1 cellular context compared by ENCODE assay signal in genomic region chr16:55475919-55476318, GRCh38.
TF ChIP-seq lines count a peak whose summit lies in the region.

No MANE protein-coding gene starts in this region.

TF ChIP-seq in endothelial cell of umbilical vein, 7 proteins besides CTCF, POLR2A, EP300 and RAD21:
- TF ChIP-seq JUN (IDR thresholded peaks at IDR 0.05; ENCODE audit: borderline replicate concordance, insufficient read depth, insufficient read length, low read depth): no peak
- no peak for TF ChIP-seq GATA2 (IDR thresholded peaks at IDR 0.05; ENCODE audit: insufficient read depth, insufficient read length, low read depth, low read length)
- no peak for TF ChIP-seq FOS (IDR thresholded peaks at IDR 0.05; ENCODE audit: borderline replicate concordance, insufficient read depth, low read length)
- no peak for TF ChIP-seq EZH2 (IDR thresholded peaks at IDR 0.05; ENCODE audit: borderline replicate concordance, low read depth, low read length, severe bottlenecking)
